Comparison of ENCODE assay signal across 8 cellular contexts in the genomic region with DNA sequence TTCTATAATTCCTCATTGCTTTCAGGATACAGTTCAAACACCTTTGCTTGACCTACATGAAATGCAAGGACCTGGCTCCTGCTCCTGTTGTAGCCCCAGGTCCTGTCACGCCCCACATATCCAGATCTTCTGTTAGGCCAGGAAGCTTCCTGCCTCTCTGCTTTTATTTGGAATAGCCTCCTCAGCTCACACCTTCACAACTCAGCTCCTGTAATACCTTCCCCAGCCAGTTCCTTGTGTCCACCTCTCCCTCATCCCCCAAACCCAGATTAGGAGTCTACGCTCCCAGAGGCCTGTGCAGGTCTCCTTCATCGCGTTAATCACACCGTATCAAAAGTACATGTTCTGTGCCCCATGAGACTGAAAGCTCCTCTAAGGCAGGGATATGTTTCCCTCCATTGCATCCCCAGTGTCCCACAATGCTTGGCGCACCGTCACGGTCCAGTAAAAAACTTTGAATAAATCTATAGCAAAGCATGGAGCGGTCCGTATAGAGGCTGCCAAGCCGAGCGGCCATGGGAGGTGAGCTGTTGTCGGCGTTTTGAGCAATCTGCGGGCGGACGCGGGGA. TPM values are rescaled to one million over a fixed set of nuclear protein-coding genes. Genes with fewer than 3 reads are reported as not detected.
DNase-seq lines count a peak whose midpoint lies in the region; ATAC-seq, FAIRE-seq and TF ChIP-seq lines count a peak whose summit lies in the region.

No MANE protein-coding gene starts in this region.

- no peaks in the 10 kb centered on the region for H3K9me3 ChIP-seq in GM12878 (replicated peaks; ENCODE audit: control insufficient read depth, insufficient read depth, low read length)

- H3K79me1 ChIP-seq in mesendoderm (ENCODE audit: low read length): peaks cover 10% of the 10 kb centered on the region

- no peak overlapping the region for H4K8ac ChIP-seq in mesendoderm (ENCODE audit: low read depth, low read length)

- H3K4me2 ChIP-seq in GM12878 (ENCODE audit: control insufficient read depth, insufficient read depth): peak overlapping the region; percentile 77
- H3K4me2 ChIP-seq in mesendoderm (ENCODE audit: low read length): peak overlapping the region; percentile 63

- TF ChIP-seq EP300 in GM12878 (IDR thresholded peaks at IDR 0.05; ENCODE audit: borderline replicate concordance in 1 of 2, control insufficient read depth in 1 of 2, low read depth in 2 of 2, low read length in 2 of 2): no peak

- no peak overlapping the region for H4K5ac ChIP-seq in mesendoderm (ENCODE audit: low read length)

- H3K18ac ChIP-seq in mesendoderm (ENCODE audit: low read length): no peak overlapping the region

- peak overlapping the region; percentile 97 for H2AFZ ChIP-seq in GM12878 (ENCODE audit: control insufficient read depth, low read depth, low read length)

- TF ChIP-seq RAD21 in GM12878 (IDR thresholded peaks at IDR 0.05; ENCODE audit: insufficient read depth, low read depth, low read length): no peak

- DNase-seq in GM12878 (ENCODE audit: low read depth, low spot score): no peak
- peak; percentile 73 for DNase-seq in mesendoderm
- DNase-seq in OCI-M2 (lab: John Stamatoyannopoulos, UW; ENCODE audit: unreplicated experiment): no peak
- no peak for DNase-seq in activated CD8-positive, alpha-beta memory T cell treated with anti-CD3 and anti-CD28 coated beads, Interleukin-2, amount 50 U/mL, for 48 hours
- no peak for DNase-seq in cerebellar nuclear complex (lab: John Stamatoyannopoulos, UW)

- no peak for FAIRE-seq in GM12878 (lab: Jason Lieb, UNC)

- POLR2A ChIA-PET in GM12878 (lab: Charles Lee): interaction anchor here (0.5 to 1.0 kb wide), 3 partner anchors 9 to 766 kb away, joined by 4 to 8 read pairs (median 5); a partner anchor contains a TSS

- no peak overlapping the region for H2AK5ac ChIP-seq in mesendoderm (ENCODE audit: low read length)

- intact Hi-C loops in GM12878 (cut with micrococcal nuclease; ENCODE audit: unreplicated experiment): no loop called here

- H2BK15ac ChIP-seq in mesendoderm (replicated peaks; ENCODE audit: low read depth): no peak overlapping the region

- no peak for TF ChIP-seq POLR2A in GM12878 (IDR thresholded peaks at IDR 0.05; ENCODE audit: low read depth, low read length)

- CTCF ChIA-PET in GM12878 (lab: Yijun Ruan, JAX): interaction anchor here (0.7 to 2.5 kb wide), 4 partner anchors 16 to 374 kb away, joined by 3 to 10 read pairs (median 4); no protein-coding TSS in a partner anchor

- H3K56ac ChIP-seq in mesendoderm (ENCODE audit: low read length): peak overlapping the region; percentile 94

- H3K27me3 ChIP-seq in GM12878 (replicated peaks in 1 of 2; ENCODE audit: control insufficient read depth in 2 of 2, insufficient read depth in 2 of 2, low read length in 1 of 2): no peaks in the 10 kb centered on the region
- no peaks in the 10 kb centered on the region for H3K27me3 ChIP-seq in mesendoderm (ENCODE audit: insufficient read depth, low read length, poor library complexity)

- H4K20me1 ChIP-seq in GM12878 (ENCODE audit: control insufficient read depth, insufficient read depth): no peaks in the 10 kb centered on the region

- no peak overlapping the region for H2BK120ac ChIP-seq in mesendoderm (ENCODE audit: low read depth, low read length)

- SMC1A ChIA-PET in GM12878 (lab: Charles Lee; ENCODE audit: uncharacterized antibody, unreplicated experiment): interaction anchor here (0.8 to 1.2 kb wide), 4 partner anchors 17 to 208 kb away, joined by 3 to 7 read pairs (median 4); no protein-coding TSS in a partner anchor

- 11% methylated on average over 18 of the region's 18 CpGs for WGBS in GM12878 (ENCODE audit: insufficient coverage, insufficient replicate concordance, low lambda C conversion rate, missing lambda C conversion rate)
- WGBS in mesendoderm (ENCODE audit: extremely low coverage, insufficient coverage, low lambda C conversion rate): no CpG with 5 or more reads among the region's 18 CpGs

- H3K36me3 ChIP-seq in GM12878 (ENCODE audit: control insufficient read depth in 2 of 2, insufficient read depth in 2 of 2, low read length in 1 of 2) (peaks cover 0 to 4% of the 10 kb centered on the region in 2 experiments; a peak in 1 of 4 replicates), mesendoderm (ENCODE audit: control insufficient read depth, insufficient read depth, low read length) (no peaks in the 10 kb centered on the region)

- BruUV-seq in GM12878 (replicated peaks; lab: Mats Ljungman, UMichigan): no TSS peak

- H3K79me2 ChIP-seq in GM12878 (ENCODE audit: control insufficient read depth, insufficient read depth, low read length) (peaks cover 28% of the 10 kb centered on the region), mesendoderm (ENCODE audit: control insufficient read depth, insufficient read depth, low read length) (peaks cover 11% of the 10 kb centered on the region)

- H3K4me3 ChIP-seq in GM12878: peak overlapping the region; percentile 97
- peak overlapping the region; percentile 97 for H3K4me3 ChIP-seq in mesendoderm (ENCODE audit: low read length)

- in situ Hi-C loops in GM12878 (cut with MboI): no loop called here

- RAD21 ChIA-PET in GM12878 (lab: Charles Lee; ENCODE audit: unreplicated experiment): interaction anchor here (1.1 to 1.8 kb wide), 2 partner anchors 18 to 862 kb away, joined by 4 to 5 read pairs; no protein-coding TSS in a partner anchor

- ATAC-seq in GM18867 (IDR thresholded peaks at IDR 0.05; ENCODE audit: unreplicated experiment) (peak; percentile 1), HG03460 (IDR thresholded peaks at IDR 0.05; ENCODE audit: unreplicated experiment) (peak; percentile 0), GM12878 (no peak), GM19395 (IDR thresholded peaks at IDR 0.05; ENCODE audit: unreplicated experiment) (no peak)

- no peak overlapping the region for H3K23ac ChIP-seq in mesendoderm (ENCODE audit: low read length)

- peak overlapping the region; percentile 95 for H3K9ac ChIP-seq in GM12878 (ENCODE audit: control insufficient read depth, insufficient read depth, low read length)
- H3K9ac ChIP-seq in mesendoderm (ENCODE audit: low read length): peak overlapping the region; percentile 92

- H3K27ac ChIP-seq in GM12878 (ENCODE audit: control insufficient read depth, insufficient read depth) (peak overlapping the region; percentile 92; the same call in 1 of the 2 replicates), mesendoderm (ENCODE audit: low read depth, low read length) (no peak overlapping the region)

- H2BK5ac ChIP-seq in mesendoderm (ENCODE audit: low read length): no peak overlapping the region

- H3K4ac ChIP-seq in mesendoderm (ENCODE audit: low read depth, low read length): no peak overlapping the region

- no peak for TF ChIP-seq CTCF in GM12878 (IDR thresholded peaks at IDR 0.05 in 2 of 3, conservative IDR thresholded peaks at IDR 0.05 in 1 of 3; ENCODE audit: control insufficient read depth in 2 of 3, extremely low read depth in 1 of 3, insufficient read depth in 1 of 3, low read depth in 3 of 3, low read length in 3 of 3)

- H3K4me1 ChIP-seq in GM12878 (ENCODE audit: control insufficient read depth, insufficient read depth, low read length) (peaks cover 2% of the 10 kb centered on the region; the same call in 1 of the 2 replicates), mesendoderm (ENCODE audit: control insufficient read depth, low read depth, low read length) (no peaks in the 10 kb centered on the region)

RNA-seq across cellular contexts. Expression of a gene that starts 0.4 kb away (rescaled TPM):
- 1.6 and 2.1 TPM in 2 replicates for total RNA-seq in GM12878 (2013; cell fraction: nucleolus; rRNA removed)
- 0.56 and 1.0 TPM in 2 replicates for total RNA-seq in GM12878 (2014; rRNA removed)
- 0.55 and 1.1 TPM in 2 replicates for total RNA-seq in GM12878 (2014; rRNA removed; fragmentation: Illumina TruSeq; extraction: Trizol)
- total RNA-seq in GM12878 (2021): 1.0 TPM in 2 replicates
- polyA plus RNA-seq in GM12878 (2011; ENCODE audit: low read depth): not detected
- polyA plus RNA-seq in GM12878 (2011; rRNA removed): 0.49 and 0.68 TPM in 2 replicates
- 0.12 and 0.22 TPM in 2 replicates for polyA plus RNA-seq in GM12878 (2011; cell fraction: cytosol; rRNA removed)
- 0.12 and 0.31 TPM in 2 replicates for polyA plus RNA-seq in GM12878 (2011; cell fraction: nucleus; rRNA removed)
- 0.61 and 0.65 TPM in 2 replicates for polyA plus RNA-seq in GM12878 (2012)
- 0.47 and 0.65 TPM in 2 replicates for polyA plus RNA-seq in GM12878 (2014; fragmentation: Illumina TruSeq; extraction: Trizol)
- polyA plus RNA-seq in GM12878 (2014; fragmentation: Nextera tagmentation; extraction: Ambion mirVana): 1 to 10 TPM in 1 of 2 experiments, under 1 TPM in 1; 0.97 to 1.3 TPM
- 1.1 and 1.4 TPM in 2 replicates for polyA plus RNA-seq in GM12878 (2014; rRNA removed)
- polyA plus RNA-seq in GM12878 (2016; fragmentation: Nextera tagmentation; extraction: Ambion mirVana): 1 to 10 TPM in 1 of 2 experiments, under 1 TPM in 1; 0.87 to 1.6 TPM
- polyA minus RNA-seq in GM12878 (2011; rRNA and poly(A)+ RNA removed): 0.52 and 1.0 TPM in 2 replicates
- not detected in 2 replicates for polyA minus RNA-seq in GM12878 (2011; cell fraction: cytosol; rRNA and poly(A)+ RNA removed)
- polyA minus RNA-seq in GM12878 (2011; cell fraction: nucleus; rRNA and poly(A)+ RNA removed): 0.48 TPM in 2 replicates
- polyA plus RNA-seq in mesendoderm (2013, experiment 1 of 2): 0.95 TPM
- 1.1 TPM for polyA plus RNA-seq in mesendoderm (2013, experiment 2 of 2)

RNA-seq across cellular contexts. Expression of a gene that starts 0.6 kb away (rescaled TPM):
- total RNA-seq in GM12878 (2013; cell fraction: nucleolus; rRNA removed): 64.9 and 71.2 TPM in 2 replicates
- total RNA-seq in GM12878 (2014; rRNA removed) (40.0 and 49.3 TPM in 2 replicates), GM12878 (2014; rRNA removed; fragmentation: Illumina TruSeq; extraction: Trizol) (48.2 and 50.1 TPM in 2 replicates), GM12878 (2021) (29.4 and 32.1 TPM in 2 replicates)
- polyA plus RNA-seq in GM12878 (2011; ENCODE audit: low read depth): 11.0 TPM
- polyA plus RNA-seq in GM12878 (2011; rRNA removed) (54.5 and 67.1 TPM in 2 replicates), GM12878 (2014; fragmentation: Illumina TruSeq; extraction: Trizol) (46.8 and 60.0 TPM in 2 replicates), GM12878 (2014; fragmentation: Nextera tagmentation; extraction: Ambion mirVana) (100 to 1,000 TPM in 1 of 2 experiments, 10 to 100 TPM in 1; 58.7 to 115 TPM), GM12878 (2014; rRNA removed) (28.6 and 33.2 TPM in 2 replicates), GM12878 (2016; fragmentation: Nextera tagmentation; extraction: Ambion mirVana) (10 to 100 TPM; 68.0 to 69.1 TPM)
- 28.0 and 31.5 TPM in 2 replicates for polyA plus RNA-seq in GM12878 (2011; cell fraction: cytosol; rRNA removed)
- 42.0 and 50.3 TPM in 2 replicates for polyA plus RNA-seq in GM12878 (2011; cell fraction: nucleus; rRNA removed)
- polyA plus RNA-seq in GM12878 (2012): 14.3 and 18.9 TPM in 2 replicates
- 34.3 and 57.3 TPM in 2 replicates for polyA minus RNA-seq in GM12878 (2011; rRNA and poly(A)+ RNA removed)
- 8.0 and 12.3 TPM in 2 replicates for polyA minus RNA-seq in GM12878 (2011; cell fraction: cytosol; rRNA and poly(A)+ RNA removed)
- 18.4 and 27.4 TPM in 2 replicates for polyA minus RNA-seq in GM12878 (2011; cell fraction: nucleus; rRNA and poly(A)+ RNA removed)
- polyA plus RNA-seq in mesendoderm (2013, experiment 1 of 2): 30.1 TPM
- polyA plus RNA-seq in mesendoderm (2013, experiment 2 of 2): 29.6 TPM

RNA-seq across cellular contexts. Expression of a gene that starts 46.6 kb away (rescaled TPM):
- total RNA-seq in GM12878 (2013; cell fraction: nucleolus; rRNA removed): not detected in 2 replicates
- total RNA-seq in GM12878 (2014; rRNA removed): 0.16 TPM in 1 of 2 replicates, not detected in the other
- 0.09 TPM in 1 of 2 replicates, not detected in the other for total RNA-seq in GM12878 (2014; rRNA removed; fragmentation: Illumina TruSeq; extraction: Trizol)
- total RNA-seq in GM12878 (2021): not detected in 2 replicates
- not detected for polyA plus RNA-seq in GM12878 (2011; ENCODE audit: low read depth)
- polyA plus RNA-seq in GM12878 (2011; rRNA removed): not detected in 2 replicates
- not detected in 2 replicates for polyA plus RNA-seq in GM12878 (2011; cell fraction: cytosol; rRNA removed)
- not detected in 2 replicates for polyA plus RNA-seq in GM12878 (2011; cell fraction: nucleus; rRNA removed)
- polyA plus RNA-seq in GM12878 (2012): not detected in 2 replicates
- 0.06 TPM in 1 of 2 replicates, not detected in the other for polyA plus RNA-seq in GM12878 (2014; fragmentation: Illumina TruSeq; extraction: Trizol)
- under 1 TPM; 0.02 to 0.18 TPM for polyA plus RNA-seq in GM12878 (2014; fragmentation: Nextera tagmentation; extraction: Ambion mirVana)
- 0.32 TPM in 1 of 2 replicates, not detected in the other for polyA plus RNA-seq in GM12878 (2014; rRNA removed)
- polyA plus RNA-seq in GM12878 (2016; fragmentation: Nextera tagmentation; extraction: Ambion mirVana): under 1 TPM; 0.09 to 0.29 TPM
- not detected in 2 replicates for polyA minus RNA-seq in GM12878 (2011; rRNA and poly(A)+ RNA removed)
- polyA minus RNA-seq in GM12878 (2011; cell fraction: cytosol; rRNA and poly(A)+ RNA removed): not detected in 2 replicates
- not detected in 2 replicates for polyA minus RNA-seq in GM12878 (2011; cell fraction: nucleus; rRNA and poly(A)+ RNA removed)
- not detected for polyA plus RNA-seq in mesendoderm (2013, experiment 1 of 2)
- polyA plus RNA-seq in mesendoderm (2013, experiment 2 of 2): not detected

Comparison
In these comparisons a context has a peak if more than half of its experiments do, and no peak if none do; other contexts are left out.
1. ATAC-seq: peak in GM18867 (single experiment) and HG03460 (single experiment); none in GM12878 (single experiment) and GM19395 (single experiment).